In the genomic region with DNA sequence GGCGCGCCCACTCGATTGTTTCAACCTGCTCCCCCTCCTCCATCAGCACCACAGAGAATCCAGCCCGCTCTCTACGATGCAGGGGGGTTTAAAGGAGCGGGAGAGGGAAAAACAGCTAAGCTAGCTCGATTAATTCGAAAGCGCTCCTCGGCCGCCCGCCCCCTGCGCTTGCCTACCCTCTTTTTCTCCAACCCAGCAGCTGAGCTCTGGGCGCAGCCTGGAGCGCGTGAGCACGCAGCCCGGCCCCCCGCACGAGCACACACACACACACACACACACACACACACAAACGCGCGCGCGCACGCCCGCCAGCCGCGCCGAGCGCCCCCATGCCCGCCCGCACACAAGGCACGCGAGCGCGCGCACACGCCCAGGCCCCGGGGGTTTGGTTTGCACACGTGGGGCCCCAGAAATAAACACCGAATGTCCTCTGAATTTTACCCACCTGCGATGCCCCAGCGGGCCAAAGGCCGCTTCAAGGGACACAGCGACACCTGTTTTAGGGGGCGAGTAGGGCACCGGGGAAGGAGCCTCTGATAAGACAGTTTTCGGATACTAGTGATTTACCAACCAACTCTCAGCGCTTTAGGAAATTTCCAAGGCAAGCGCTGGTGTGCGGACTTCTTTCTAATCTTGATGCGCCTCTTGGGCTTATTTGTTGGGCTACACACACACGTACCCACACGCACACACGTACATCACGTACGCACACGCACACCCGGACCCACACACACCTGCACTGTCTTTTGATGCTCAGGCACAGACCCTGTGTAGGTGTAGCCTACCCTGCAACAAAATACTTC, we compare ENCODE assay signal across 1 cellular context.
TF ChIP-seq lines count a peak whose summit lies in the region.

No MANE protein-coding gene starts in this region.

TF ChIP-seq in IMR-90, 13 proteins besides CTCF, POLR2A, EP300 and RAD21 (continued from another document):
- TF ChIP-seq, protein P1, sequence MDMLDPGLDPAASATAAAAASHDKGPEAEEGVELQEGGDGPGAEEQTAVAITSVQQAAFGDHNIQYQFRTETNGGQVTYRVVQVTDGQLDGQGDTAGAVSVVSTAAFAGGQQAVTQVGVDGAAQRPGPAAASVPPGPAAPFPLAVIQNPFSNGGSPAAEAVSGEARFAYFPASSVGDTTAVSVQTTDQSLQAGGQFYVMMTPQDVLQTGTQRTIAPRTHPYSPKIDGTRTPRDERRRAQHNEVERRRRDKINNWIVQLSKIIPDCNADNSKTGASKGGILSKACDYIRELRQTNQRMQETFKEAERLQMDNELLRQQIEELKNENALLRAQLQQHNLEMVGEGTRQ (IDR thresholded peaks at IDR 0.05; ENCODE audit: low read depth, low read length) = no peak
- TF ChIP-seq MAZ (IDR thresholded peaks at IDR 0.05; ENCODE audit: borderline replicate concordance, low read depth, low read length) (no peak), MAFK (IDR thresholded peaks at IDR 0.05; ENCODE audit: low read depth, low read length) (no peak)
